Comparison of ENCODE assay signal across 9 cellular contexts in genomic region chr2:96773922-96774321, GRCh38. TPM values are rescaled to one million over a fixed set of nuclear protein-coding genes. Genes with fewer than 3 reads are reported as not detected.
DNase-seq lines count a peak whose midpoint lies in the region; ATAC-seq and TF ChIP-seq lines count a peak whose summit lies in the region.
"Had no signal": no experiment of that assay in that cellular context is flagged by ENCODE, and none has a peak within 500 bp of the region (broad histone marks: within the 10 kb centered on the region; RNA-seq: fewer than 3 reads in every experiment).

No MANE protein-coding gene starts in this region.

- TF ChIP-seq POLR2A in breast epithelium (IDR thresholded peaks at IDR 0.05) = no peak

- no peak overlapping the region for H3K9ac ChIP-seq in endodermal cell (ENCODE audit: extremely low read depth, low read length, poor library complexity, severe bottlenecking)

- H3K36me3 Mint-ChIP-seq in MCF 10A (ENCODE audit: insufficient read depth, unreplicated experiment) (peaks cover 6% of the 10 kb centered on the region), endodermal cell (ENCODE audit: low read depth) (peaks cover 9% of the 10 kb centered on the region)

- DNase-seq in breast epithelium (ENCODE audit: low spot score in 2 of 2) = no peak
- no peak for DNase-seq in MCF 10A (ENCODE audit: unreplicated experiment)
- DNase-seq in T-helper 2 cell = peak in 4 of 5 experiments; percentile 11 to 66 (median 48)
- DNase-seq in endodermal cell = peak; percentile 59
- peak; percentile 25 for DNase-seq in stimulated activated naive CD4-positive, alpha-beta T cell treated with Interleukin-2 at 50 U/mL for 16 hours (lab: John Stamatoyannopoulos, UW)
- no peak for DNase-seq in dermis blood vessel endothelial cell
- no peak for DNase-seq in cardiac septum (ENCODE audit: low spot score)

- H3K27me3 ChIP-seq in breast epithelium (no peaks in the 10 kb centered on the region), endodermal cell (ENCODE audit: control insufficient read depth, insufficient read depth, low read length, poor library complexity, severe bottlenecking) (no peaks in the 10 kb centered on the region)

- H3K36me3 ChIP-seq in breast epithelium (no peaks in the 10 kb centered on the region), endodermal cell (ENCODE audit: control insufficient read depth, insufficient read depth, low read length) (no peaks in the 10 kb centered on the region)

- TF ChIP-seq CTCF in breast epithelium (IDR thresholded peaks at IDR 0.05) (no peak), MCF 10A (IDR thresholded peaks at IDR 0.05; ENCODE audit: unreplicated experiment) (no peak), endodermal cell (conservative IDR thresholded peaks at IDR 0.05) (no peak)

- no peaks in the 10 kb centered on the region for H3K4me1 Mint-ChIP-seq in MCF 10A (ENCODE audit: insufficient read depth, unreplicated experiment)
- H3K4me1 Mint-ChIP-seq in endodermal cell = peaks cover 12% of the 10 kb centered on the region

- H3K27me3 Mint-ChIP-seq in MCF 10A (ENCODE audit: insufficient read depth, unreplicated experiment) (no peaks in the 10 kb centered on the region), endodermal cell (ENCODE audit: insufficient read depth) (no peaks in the 10 kb centered on the region)

- H3K4me3 ChIP-seq in breast epithelium = peak overlapping the region; percentile 2 to 59 (median 43)
- H3K4me3 ChIP-seq in endodermal cell (ENCODE audit: low read length) = no peak overlapping the region

- BruUV-seq in MCF 10A (replicated peaks; lab: Mats Ljungman, UMichigan) = no TSS peak

- peak overlapping the region; percentile 32 to 52 for H3K27ac ChIP-seq in breast epithelium
- H3K27ac ChIP-seq in endodermal cell (ENCODE audit: low read depth, low read length) = no peak overlapping the region
- H3K27ac ChIP-seq: C4-2B had no signal

- POLR2A ChIA-PET in MCF 10A (lab: Yijun Ruan, JAX) = interaction anchor here (0.7 to 1.4 kb wide), 3 partner anchors 10 to 39 kb away, joined by 3 read pairs; no protein-coding TSS in a partner anchor

- no peak overlapping the region for H3K27ac Mint-ChIP-seq in MCF 10A (ENCODE audit: low read depth, unreplicated experiment)
- H3K27ac Mint-ChIP-seq in endodermal cell = no peak overlapping the region

- 89 to 100% methylated on average over 4 to 7 of the region's 7 CpGs for WGBS in endodermal cell (ENCODE audit: insufficient coverage in 1 of 2, insufficient read length in 1 of 2), 2 experiments

- H3K4me1 ChIP-seq in breast epithelium (peaks cover 0 to 19% of the 10 kb centered on the region in 2 donors), endodermal cell (ENCODE audit: control insufficient read depth, insufficient read depth, low read length) (no peaks in the 10 kb centered on the region)

- CTCF ChIA-PET in MCF 10A (lab: Yijun Ruan, JAX) = interaction anchor here (1.4 to 2.0 kb wide), 4 partner anchors 10 to 13 kb away, joined by 6 to 9 read pairs (median 7); partner anchors contain the start of gene CNNM4

- ATAC-seq in GM18907 (IDR thresholded peaks at IDR 0.05; ENCODE audit: unreplicated experiment) = no peak

- H3K4me3 Mint-ChIP-seq in MCF 10A (ENCODE audit: unreplicated experiment) (no peak overlapping the region), endodermal cell (no peak overlapping the region)

- no peaks in the 10 kb centered on the region for H3K9me3 ChIP-seq in breast epithelium
- no peaks in the 10 kb centered on the region for H3K9me3 ChIP-seq in endodermal cell (ENCODE audit: control insufficient read depth, low read length)

- intact Hi-C loops in breast epithelium (cut with DNase I; ENCODE audit: low total_unique reads) (loop anchor here (5.0 kb wide), 1 partner anchor 188 kb away; no protein-coding TSS in a partner anchor), MCF 10A (cut with micrococcal nuclease) (no loop called here), cardiac septum (cut with DNase I) (no loop called here)

- H3K9me3 Mint-ChIP-seq in MCF 10A (ENCODE audit: unreplicated experiment) (no peaks in the 10 kb centered on the region), endodermal cell (no peaks in the 10 kb centered on the region)

RNA-seq across cellular contexts. Expression of gene CNNM4, which starts 13.2 kb away (rescaled TPM):
- total RNA-seq in breast epithelium = 10 to 100 TPM in 1 of 3 donors, 1 to 10 TPM in 2; 2.7 to 12.1 (median 9.5) TPM
- total RNA-seq in MCF 10A (2022) = 5.0 and 6.3 TPM in 2 replicates
- 10 to 100 TPM; 22.3 to 27.5 TPM for total RNA-seq in endodermal cell
- polyA plus RNA-seq in endodermal cell (2013, experiment 1 of 2) = 11.2 TPM
- 11.5 TPM for polyA plus RNA-seq in endodermal cell (2013, experiment 2 of 2)
- total RNA-seq in dermis blood vessel endothelial cell = 2.4 and 3.2 TPM in 2 replicates
- total RNA-seq in cardiac septum = 36.8 TPM

RNA-seq across cellular contexts. Expression of gene LMAN2L, which starts 34.1 kb away (rescaled TPM):
- 10 to 100 TPM; 21.9 to 39.8 (median 24.3) TPM for total RNA-seq in breast epithelium
- total RNA-seq in MCF 10A (2022) = 6.5 and 7.1 TPM in 2 replicates
- 10 to 100 TPM; 24.4 to 30.4 TPM for total RNA-seq in endodermal cell
- polyA plus RNA-seq in endodermal cell (2013, experiment 1 of 2) = 27.2 TPM
- 26.2 TPM for polyA plus RNA-seq in endodermal cell (2013, experiment 2 of 2)
- total RNA-seq in dermis blood vessel endothelial cell = 24.2 and 24.7 TPM in 2 replicates
- total RNA-seq in cardiac septum = 17.0 TPM

RNA-seq across cellular contexts. Expression of gene CNNM3, which starts 42.1 kb away (rescaled TPM):
- total RNA-seq in breast epithelium = 10 to 100 TPM in 2 of 3 donors, 1 to 10 TPM in 1; 7.5 to 13.8 (median 11.8) TPM
- total RNA-seq in MCF 10A (2022) = 9.1 and 9.9 TPM in 2 replicates
- 10 to 100 TPM; 33.1 to 34.8 TPM for total RNA-seq in endodermal cell
- 16.5 TPM for polyA plus RNA-seq in endodermal cell (2013, experiment 1 of 2)
- polyA plus RNA-seq in endodermal cell (2013, experiment 2 of 2) = 14.9 TPM
- total RNA-seq in dermis blood vessel endothelial cell = 14.0 and 24.9 TPM in 2 replicates
- 10.7 TPM for total RNA-seq in cardiac septum

Comparison
In these comparisons a context has a peak if more than half of its experiments do, and no peak if none do; other contexts are left out.
1. DNase-seq: peak in T-helper 2 cell (4 of 5), endodermal cell (single experiment) and stimulated activated naive CD4-positive, alpha-beta T cell treated with Interleukin-2 at 50 U/mL for 16 hours (single experiment); none in breast epithelium (0 of 2), MCF 10A (single experiment), dermis blood vessel endothelial cell (single experiment) and cardiac septum (single experiment).